Comparison of ENCODE assay signal across 14 cellular contexts in genomic region chr7:25805027-25805687, GRCh38.
DNase-seq lines count a peak whose midpoint lies in the region; ATAC-seq and TF ChIP-seq lines count a peak whose summit lies in the region.
"Had no signal": no experiment of that assay in that cellular context is flagged by ENCODE, and none has a peak within 500 bp of the region (broad histone marks: within the 10 kb centered on the region; RNA-seq: fewer than 3 reads in every experiment).

No MANE protein-coding gene starts in this region.

- H3K36me3 Mint-ChIP-seq in osteocyte (ENCODE audit: unreplicated experiment), result peaks cover 3% of the 10 kb centered on the region
- no peaks in the 10 kb centered on the region for H3K36me3 Mint-ChIP-seq in activated naive CD4-positive, alpha-beta T cell treated with anti-CD3 and anti-CD28 coated beads for 36 hours (ENCODE audit: low read depth)
- no peaks in the 10 kb centered on the region for H3K36me3 Mint-ChIP-seq in stimulated activated effector memory CD8-positive, alpha-beta T cell treated with anti-CD3 and anti-CD28 coated beads, Interleukin-12 subunit alpha, Interleukin-12 subunit beta, amount 100 ng/mL, for 72 hours
- H3K36me3 Mint-ChIP-seq: natural killer cell treated with Interleukin-12 subunit alpha and Interleukin-12 subunit beta and Interleukin-15 and Interleukin-18, amount 100 ng/mL, for 72 hours had no signal

- H3K4me3 Mint-ChIP-seq in osteocyte (ENCODE audit: unreplicated experiment), result no peak overlapping the region
- no peak overlapping the region for H3K4me3 Mint-ChIP-seq in activated naive CD4-positive, alpha-beta T cell treated with anti-CD3 and anti-CD28 coated beads for 36 hours
- no peak overlapping the region for H3K4me3 Mint-ChIP-seq in stimulated activated effector memory CD8-positive, alpha-beta T cell treated with anti-CD3 and anti-CD28 coated beads, Interleukin-12 subunit alpha, Interleukin-12 subunit beta, amount 100 ng/mL, for 72 hours
- H3K4me3 Mint-ChIP-seq: natural killer cell treated with Interleukin-12 subunit alpha and Interleukin-12 subunit beta and Interleukin-15 and Interleukin-18, amount 100 ng/mL, for 72 hours had no signal

- H3K27ac Mint-ChIP-seq in osteocyte (ENCODE audit: unreplicated experiment), result peak overlapping the region; percentile 90
- no peak overlapping the region for H3K27ac Mint-ChIP-seq in activated naive CD4-positive, alpha-beta T cell treated with anti-CD3 and anti-CD28 coated beads for 36 hours
- H3K27ac Mint-ChIP-seq in stimulated activated effector memory CD8-positive, alpha-beta T cell treated with anti-CD3 and anti-CD28 coated beads, Interleukin-12 subunit alpha, Interleukin-12 subunit beta, amount 100 ng/mL, for 72 hours, result no peak overlapping the region
- H3K27ac Mint-ChIP-seq: natural killer cell treated with Interleukin-12 subunit alpha and Interleukin-12 subunit beta and Interleukin-15 and Interleukin-18, amount 100 ng/mL, for 72 hours had no signal

- H3K4me3 ChIP-seq in cardiac fibroblast (replicated peaks in 1 of 2; ENCODE audit: low read depth in 2 of 2, low read length in 2 of 2), result no peak overlapping the region
- H3K4me3 ChIP-seq: adrenal gland, MG63 had no signal

- H3K9me3 Mint-ChIP-seq in osteocyte (ENCODE audit: unreplicated experiment), result no peaks in the 10 kb centered on the region
- H3K9me3 Mint-ChIP-seq in activated naive CD4-positive, alpha-beta T cell treated with anti-CD3 and anti-CD28 coated beads for 36 hours, result no peaks in the 10 kb centered on the region
- H3K9me3 Mint-ChIP-seq in stimulated activated effector memory CD8-positive, alpha-beta T cell treated with anti-CD3 and anti-CD28 coated beads, Interleukin-12 subunit alpha, Interleukin-12 subunit beta, amount 100 ng/mL, for 72 hours, result no peaks in the 10 kb centered on the region
- H3K9me3 Mint-ChIP-seq: natural killer cell treated with Interleukin-12 subunit alpha and Interleukin-12 subunit beta and Interleukin-15 and Interleukin-18, amount 100 ng/mL, for 72 hours had no signal

- intact Hi-C loops in activated naive CD4-positive, alpha-beta T cell treated with anti-CD3 and anti-CD28 coated beads for 36 hours (cut with micrococcal nuclease), result no loop called here

- CTCF ChIA-PET in activated naive CD4-positive, alpha-beta T cell treated with anti-CD3 and anti-CD28 coated beads for 36 hours (lab: Charles Lee), result interaction anchor here (0.6 kb wide), 1 partner anchor 245 kb away, joined by 3 read pairs; no protein-coding TSS in a partner anchor

- no peaks in the 10 kb centered on the region for H3K27me3 Mint-ChIP-seq in osteocyte (ENCODE audit: unreplicated experiment)
- peaks cover 3% of the 10 kb centered on the region for H3K27me3 Mint-ChIP-seq in activated naive CD4-positive, alpha-beta T cell treated with anti-CD3 and anti-CD28 coated beads for 36 hours (ENCODE audit: low read depth)

- TF ChIP-seq CTCF in cardiac fibroblast (IDR thresholded peaks at IDR 0.05; ENCODE audit: low read depth, low read length) (no peak), osteocyte (IDR thresholded peaks at IDR 0.05) (no peak)

- DNase-seq in COLO668 (lab: John Stamatoyannopoulos, UW; ENCODE audit: unreplicated experiment) (peak; percentile 37), NCI-H1105 treated with DMSO at 0.1 percent for 48 hours (lab: John Stamatoyannopoulos, UW) (peak; percentile 94), cardiac fibroblast (ENCODE audit: low read depth in 2 of 2) (peak; percentile 46 to 53), osteocyte (ENCODE audit: extremely low spot score, unreplicated experiment) (no peak), T-helper 1 cell (no peak)
- DNase-seq in activated naive CD4-positive, alpha-beta T cell treated with anti-CD3 and anti-CD28 coated beads for 36 hours, result no peak
- no peak for DNase-seq in stimulated activated effector memory CD8-positive, alpha-beta T cell treated with anti-CD3 and anti-CD28 coated beads, Interleukin-12 subunit alpha, Interleukin-12 subunit beta, amount 100 ng/mL, for 72 hours (ENCODE audit: low spot score in 2 of 2)
- DNase-seq: activated CD8-positive, alpha-beta memory T cell treated with anti-CD3 and anti-CD28 coated beads for 24 hours; adrenal gland; kidney; MG63; T-helper 2 cell had no signal

- H3K4me1 Mint-ChIP-seq in osteocyte (ENCODE audit: unreplicated experiment), result peaks cover 91% of the 10 kb centered on the region
- peaks cover 19% of the 10 kb centered on the region for H3K4me1 Mint-ChIP-seq in activated naive CD4-positive, alpha-beta T cell treated with anti-CD3 and anti-CD28 coated beads for 36 hours (ENCODE audit: low read depth)
- no peaks in the 10 kb centered on the region for H3K4me1 Mint-ChIP-seq in stimulated activated effector memory CD8-positive, alpha-beta T cell treated with anti-CD3 and anti-CD28 coated beads, Interleukin-12 subunit alpha, Interleukin-12 subunit beta, amount 100 ng/mL, for 72 hours

- ATAC-seq in GM19455 (IDR thresholded peaks at IDR 0.05; ENCODE audit: unreplicated experiment), result no peak
- ATAC-seq in stimulated activated effector memory CD8-positive, alpha-beta T cell treated with anti-CD3 and anti-CD28 coated beads, Interleukin-12 subunit alpha, Interleukin-12 subunit beta, amount 100 ng/mL, for 72 hours, result no peak
- ATAC-seq: natural killer cell treated with Interleukin-12 subunit alpha and Interleukin-12 subunit beta and Interleukin-15 and Interleukin-18, amount 100 ng/mL, for 72 hours had no signal

Comparison
In these comparisons a context has a peak if more than half of its experiments do, and no peak if none do; other contexts are left out.
1. DNase-seq: peak in COLO668 (single experiment), NCI-H1105 treated with DMSO at 0.1 percent for 48 hours (single experiment) and cardiac fibroblast (2 of 2); none in osteocyte (single experiment), activated naive CD4-positive, alpha-beta T cell treated with anti-CD3 and anti-CD28 coated beads for 36 hours (single experiment), T-helper 1 cell (0 of 5) and stimulated activated effector memory CD8-positive, alpha-beta T cell treated with anti-CD3 and anti-CD28 coated beads, Interleukin-12 subunit alpha, Interleukin-12 subunit beta, amount 100 ng/mL, for 72 hours (0 of 2).